Comparison of ENCODE assay signal across 16 cellular contexts in the genomic region with DNA sequence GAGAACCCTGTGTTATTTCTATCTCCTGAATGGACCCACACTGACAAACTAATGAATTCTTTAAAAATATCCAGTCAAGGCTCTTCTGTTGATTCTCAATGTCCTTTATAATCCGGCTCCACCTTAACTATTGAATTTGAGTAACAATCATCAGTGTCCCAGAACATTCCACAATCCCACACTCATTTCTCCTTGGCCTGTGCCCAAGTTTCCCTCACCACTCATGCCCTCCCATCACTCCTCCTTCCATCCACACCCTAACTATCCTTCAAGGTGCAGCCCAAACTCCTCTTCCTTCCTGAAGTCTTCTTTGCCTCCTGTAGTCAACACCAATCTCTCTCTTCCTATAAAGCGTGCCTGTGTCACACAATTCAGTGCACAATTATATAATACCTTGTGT.
DNase-seq lines count a peak whose midpoint lies in the region; ATAC-seq and TF ChIP-seq lines count a peak whose summit lies in the region.
"Had no signal": no experiment of that assay in that cellular context is flagged by ENCODE, and none has a peak within 500 bp of the region (broad histone marks: within the 10 kb centered on the region; RNA-seq: fewer than 3 reads in every experiment).

No MANE protein-coding gene starts in this region.

- no peaks in the 10 kb centered on the region for H3K27me3 Mint-ChIP-seq in HFFc6 (ENCODE audit: insufficient read depth)

- H3K27me3 ChIP-seq in RWPE2 (ENCODE audit: insufficient read depth, poor library complexity, severe bottlenecking), result no peaks in the 10 kb centered on the region
- H3K27me3 ChIP-seq in left lung, result no peaks in the 10 kb centered on the region
- H3K27me3 ChIP-seq in testis, result no peaks in the 10 kb centered on the region
- H3K27me3 ChIP-seq: BLaER1 had no signal

- H3K4me3 ChIP-seq in RWPE2 (ENCODE audit: severe bottlenecking) (no peak overlapping the region), left lung (no peak overlapping the region), testis (no peak overlapping the region)
- H3K4me3 ChIP-seq: BLaER1 had no signal

- H3K36me3 Mint-ChIP-seq in HFFc6 (ENCODE audit: low read depth), result peaks cover 18% of the 10 kb centered on the region
- H3K36me3 Mint-ChIP-seq: CD8-positive, alpha-beta memory T cell had no signal

- peaks cover 92% of the 10 kb centered on the region for H3K4me1 Mint-ChIP-seq in HFFc6 (ENCODE audit: low read depth)
- H3K4me1 Mint-ChIP-seq: CD8-positive, alpha-beta memory T cell had no signal

- H3K4me1 ChIP-seq in RWPE2 (ENCODE audit: insufficient read depth, poor library complexity, severe bottlenecking) (peaks cover 5% of the 10 kb centered on the region), left lung (no peaks in the 10 kb centered on the region), testis (no peaks in the 10 kb centered on the region)
- H3K4me1 ChIP-seq: BLaER1, Caco-2 had no signal

- H3K9me3 Mint-ChIP-seq in HFFc6, result no peaks in the 10 kb centered on the region
- H3K9me3 Mint-ChIP-seq: CD8-positive, alpha-beta memory T cell had no signal

- H3K9me3 ChIP-seq in RWPE2 (ENCODE audit: severe bottlenecking) (no peaks in the 10 kb centered on the region), left lung (no peaks in the 10 kb centered on the region), testis (no peaks in the 10 kb centered on the region)
- H3K9me3 ChIP-seq: BLaER1, Caco-2 had no signal

- no peak overlapping the region for H3K4me3 Mint-ChIP-seq in HFFc6
- H3K4me3 Mint-ChIP-seq: CD8-positive, alpha-beta memory T cell had no signal

- intact Hi-C loops in left lung (cut with DNase I), result no loop called here
- intact Hi-C loops in testis (cut with DNase I; ENCODE audit: low total_unique reads), result no loop called here

- no peak for TF ChIP-seq POLR2A in testis (IDR thresholded peaks at IDR 0.05)

- 90 to 97% methylated on average over 2 of the region's 2 CpGs for WGBS in testis, 2 donors

- DNase-seq in HFFc6 (no peak), RWPE2 (ENCODE audit: low spot score) (no peak), kidney tubule cell (ENCODE audit: low spot score) (peak; percentile 58), renal cortical epithelial cell (ENCODE audit: low read depth) (peak; percentile 28), left lung (no peak), testis (no peak)
- DNase-seq: 8988T; AML-193; Caco-2; CD8-positive, alpha-beta memory T cell; DND-41; GF-D8; HCEC 1CT; IMR-90 had no signal

- H3K27ac ChIP-seq in RWPE2 (ENCODE audit: poor library complexity, severe bottlenecking) (no peak overlapping the region), left lung (no peak overlapping the region), testis (no peak overlapping the region)
- H3K27ac ChIP-seq: BLaER1 had no signal

- no peaks in the 10 kb centered on the region for H3K36me3 ChIP-seq in RWPE2 (ENCODE audit: low read depth)
- no peaks in the 10 kb centered on the region for H3K36me3 ChIP-seq in left lung
- H3K36me3 ChIP-seq in testis (ENCODE audit: low read depth, missing control alignments), result no peaks in the 10 kb centered on the region
- H3K36me3 ChIP-seq: BLaER1 had no signal

- ATAC-seq in RWPE2 (ENCODE audit: low read depth) (peak; percentile 62), GM18858 (IDR thresholded peaks at IDR 0.05; ENCODE audit: unreplicated experiment) (no peak), left lung (no peak)

- TF ChIP-seq CTCF in HFFc6 (IDR thresholded peaks at IDR 0.05) (no peak), RWPE2 (IDR thresholded peaks at IDR 0.05; ENCODE audit: poor library complexity, severe bottlenecking) (no peak), left lung (IDR thresholded peaks at IDR 0.05) (no peak), testis (IDR thresholded peaks at IDR 0.05) (no peak)

- H3K27ac Mint-ChIP-seq in HFFc6, result peak overlapping the region; percentile 3; the same call in 1 of the 2 replicates
- H3K27ac Mint-ChIP-seq: CD8-positive, alpha-beta memory T cell had no signal

Comparison
In these comparisons a context has a peak if more than half of its experiments do, and no peak if none do; other contexts are left out.
1. DNase-seq: peak in kidney tubule cell (single experiment) and renal cortical epithelial cell (single experiment); none in HFFc6 (single experiment), RWPE2 (single experiment), left lung (0 of 2) and testis (single experiment).